1 cellular context compared by ENCODE assay signal in the genomic region with DNA sequence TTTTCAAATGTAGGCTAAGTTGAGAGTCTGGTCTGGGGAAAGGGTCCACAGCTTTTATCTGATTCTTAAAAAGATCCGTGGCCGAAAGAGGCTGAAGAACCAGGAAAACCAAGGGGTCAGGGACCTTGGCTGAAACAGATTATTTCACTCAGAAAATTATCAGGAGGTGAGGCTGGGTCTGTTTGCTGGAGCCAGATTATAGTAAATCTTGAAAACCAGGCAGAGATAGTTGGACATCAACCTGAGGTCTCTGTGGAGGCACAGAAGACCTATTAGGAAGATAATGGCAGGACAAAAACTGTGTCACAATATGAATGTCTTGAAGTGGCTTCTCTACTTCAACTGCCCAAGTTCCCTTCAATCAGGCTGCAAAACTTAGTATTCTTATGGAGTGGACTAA.
TF ChIP-seq lines count a peak whose summit lies in the region.

No MANE protein-coding gene starts in this region.

TF ChIP-seq in WTC11, 78 proteins besides CTCF, POLR2A, EP300 and RAD21 (continued from another document):
- TF ChIP-seq PREB (CRISPR knock-in tag; IDR thresholded peaks at IDR 0.05; ENCODE audit: borderline replicate concordance) (no peak), PRRX2 (CRISPR knock-in tag; IDR thresholded peaks at IDR 0.05) (no peak), E2F5 (CRISPR knock-in tag; IDR thresholded peaks at IDR 0.05) (no peak)
